In genomic region chr2:55482186-55482945, GRCh38 we compare ENCODE assay signal across 11 cellular contexts. TPM values are rescaled to one million over a fixed set of nuclear protein-coding genes. Genes with fewer than 3 reads are reported as not detected.
DNase-seq lines count a peak whose midpoint lies in the region; ATAC-seq, FAIRE-seq and TF ChIP-seq lines count a peak whose summit lies in the region.
"Had no signal": no experiment of that assay in that cellular context is flagged by ENCODE, and none has a peak within 500 bp of the region (broad histone marks: within the 10 kb centered on the region; RNA-seq: fewer than 3 reads in every experiment).

No MANE protein-coding gene starts in this region.

- H3K4me3 ChIP-seq in A549 (no peak overlapping the region), Panc1 (ENCODE audit: low read depth in 2 of 2, low read length in 2 of 2) (no peak overlapping the region), fibroblast of pulmonary artery (replicated peaks; ENCODE audit: low read depth, low read length) (no peak overlapping the region)
- H3K4me3 ChIP-seq: sigmoid colon, SJSA1 had no signal

- TF ChIP-seq CTCF in A549 (IDR thresholded peaks at IDR 0.05) (no peak), Panc1 (IDR thresholded peaks at IDR 0.05) (no peak), fibroblast of pulmonary artery (IDR thresholded peaks at IDR 0.05; ENCODE audit: low read length, missing control alignments) (no peak)

- POLR2A ChIA-PET in A549 (lab: Yijun Ruan, JAX) = interaction anchor here (1.1 kb wide), 1 partner anchor 37 kb away, joined by 3 read pairs; the partner anchor contains the start of gene CFAP36
- POLR2A ChIA-PET in Panc1 (lab: Charles Lee) = no interaction called here

- H3K27ac ChIP-seq in A549 = peak overlapping the region in 1 of 2 experiments; percentile 25; a peak in 2 of 6 replicates
- H3K27ac ChIP-seq in Panc1 (ENCODE audit: low read length) = no peak overlapping the region
- H3K27ac ChIP-seq: sigmoid colon, SJSA1 had no signal

- no peak for TF ChIP-seq RAD21 in A549 (conservative IDR thresholded peaks at IDR 0.05 in 1 of 2, IDR thresholded peaks at IDR 0.05 in 1 of 2)

- H3K36me3 ChIP-seq in Panc1 (ENCODE audit: control insufficient read depth, insufficient read depth, low read length) = no peaks in the 10 kb centered on the region
- H3K36me3 ChIP-seq: sigmoid colon, SJSA1 had no signal

- DNase-seq in A549 (ENCODE audit: low read depth in 1 of 2, low spot score in 1 of 2) (peak; percentile 18 to 71), HT1080 (ENCODE audit: low read depth) (peak; percentile 82), Panc1 (ENCODE audit: low read depth, low spot score) (peak; percentile 5), fibroblast of pulmonary artery (ENCODE audit: low read depth) (peak; percentile 74), HuH-7.5 (ENCODE audit: low spot score) (no peak), HuH-7 (ENCODE audit: low spot score) (no peak), germinal center (ENCODE audit: low spot score) (no peak)
- DNase-seq in stimulated activated CD4-positive, alpha-beta T cell treated with anti-CD3 and anti-CD28 coated beads, Interleukin-1b, Interleukin-23, amount 100 ng/mL, for 48 hours = no peak
- DNase-seq: hippocampal formation, sigmoid colon had no signal

- no peak for FAIRE-seq in A549 (lab: Jason Lieb, UNC)

- H3K4me1 ChIP-seq in A549 (peaks cover 10% of the 10 kb centered on the region; the same call in 2 of the 3 replicates), Panc1 (ENCODE audit: control insufficient read depth, insufficient read depth, low read length) (no peaks in the 10 kb centered on the region)
- H3K4me1 ChIP-seq: sigmoid colon, SJSA1 had no signal

- H3K4me2 ChIP-seq in A549 = peak overlapping the region; percentile 13

- in situ Hi-C loops in Panc1 (cut with HindIII; ENCODE audit: low pct_unique_long_range_greater_than_20kb, low sequenced_read_pairs) = no loop called here

- intact Hi-C loops in Panc1 (cut with micrococcal nuclease; ENCODE audit: unreplicated experiment) = no loop called here

- no peaks in the 10 kb centered on the region for H3K9me3 ChIP-seq in A549
- no peaks in the 10 kb centered on the region for H3K9me3 ChIP-seq in Panc1 (ENCODE audit: control insufficient read depth, insufficient read depth, low read depth, low read length)
- H3K9me3 ChIP-seq: sigmoid colon, SJSA1 had no signal

- BruUV-seq in Panc1 (replicated peaks; lab: Mats Ljungman, UMichigan) = no TSS peak

- no peaks in the 10 kb centered on the region; the same call in 1 of the 2 replicates for H3K27me3 ChIP-seq in Panc1 (ENCODE audit: control insufficient read depth, insufficient read depth, low read length)
- H3K27me3 ChIP-seq: sigmoid colon, SJSA1 had no signal

- TF ChIP-seq EP300 in A549 (IDR thresholded peaks at IDR 0.05) = no peak

- CTCF ChIA-PET in A549 (lab: Yijun Ruan, JAX) = interaction anchor here (0.7 to 1.0 kb wide), 3 partner anchors 26 to 1913 kb away, joined by 3 read pairs; no protein-coding TSS in a partner anchor
- CTCF ChIA-PET in Panc1 (lab: Charles Lee) = no interaction called here

- ATAC-seq in A549 (peak; percentile 86 to 88), Panc1 (no peak)

- no peak for TF ChIP-seq POLR2A in A549 (IDR thresholded peaks at IDR 0.05; ENCODE audit: low read length)

- WGBS in A549 (ENCODE audit: missing lambda C conversion rate) = 64% methylated on average over 6 of the region's 6 CpGs

TF ChIP-seq in A549, 52 proteins besides CTCF, POLR2A, EP300 and RAD21:
- TF ChIP-seq JUNB (IDR thresholded peaks at IDR 0.05) (no peak), FOSL2 (IDR thresholded peaks at IDR 0.05) (no peak), FOSL2 (CRISPR knock-in tag; IDR thresholded peaks at IDR 0.05) (peak; percentile 29; the same call in 1 of the 2 replicates)

RNA-seq across cellular contexts. Expression of gene CFAP36, which starts 37.2 kb away (rescaled TPM):
- polyA plus RNA-seq in A549 (2011; rRNA removed) (49.9 and 88.5 TPM in 2 replicates), A549 (2017; fragmentation: RNase III; extraction: RNeasy Plus Mini Kit Qiagen cat#74134 plus additional on column Dnase treatment) (58.2 to 64.6 TPM (median 58.4 TPM) in 3 replicates)
- polyA plus RNA-seq in A549 (2012; cell fraction: cytosol; rRNA removed) = 12.9 and 14.0 TPM in 2 replicates
- 5.4 and 6.2 TPM in 2 replicates for polyA plus RNA-seq in A549 (2012; cell fraction: nucleus; rRNA removed)
- polyA minus RNA-seq in A549 (2011; rRNA and poly(A)+ RNA removed) = 8.7 and 9.5 TPM in 2 replicates
- 9.6 and 12.7 TPM in 2 replicates for total RNA-seq in HT1080 (2014; rRNA removed; shearing (Covaris generic))
- polyA plus RNA-seq in HT1080 (2015; cell fraction: cytosol; rRNA removed) = 12.1 and 12.6 TPM in 2 replicates
- 7.8 and 10.1 TPM in 2 replicates for polyA plus RNA-seq in HT1080 (2015; cell fraction: nucleus; rRNA removed)
- 41.5 TPM for total RNA-seq in Panc1 (2021; ENCODE audit: unreplicated experiment)
- polyA plus RNA-seq in Panc1 (2012; ENCODE audit: insufficient read length) = 34.0 TPM

Comparison
In these comparisons a context has a peak if more than half of its experiments do, and no peak if none do; other contexts are left out.
1. DNase-seq: peak in A549 (2 of 2), HT1080 (single experiment), Panc1 (single experiment) and fibroblast of pulmonary artery (single experiment); none in stimulated activated CD4-positive, alpha-beta T cell treated with anti-CD3 and anti-CD28 coated beads, Interleukin-1b, Interleukin-23, amount 100 ng/mL, for 48 hours (single experiment), HuH-7.5 (single experiment), HuH-7 (single experiment) and germinal center (single experiment).